ENCODE assay signal across 10 cellular contexts in the genomic region with DNA sequence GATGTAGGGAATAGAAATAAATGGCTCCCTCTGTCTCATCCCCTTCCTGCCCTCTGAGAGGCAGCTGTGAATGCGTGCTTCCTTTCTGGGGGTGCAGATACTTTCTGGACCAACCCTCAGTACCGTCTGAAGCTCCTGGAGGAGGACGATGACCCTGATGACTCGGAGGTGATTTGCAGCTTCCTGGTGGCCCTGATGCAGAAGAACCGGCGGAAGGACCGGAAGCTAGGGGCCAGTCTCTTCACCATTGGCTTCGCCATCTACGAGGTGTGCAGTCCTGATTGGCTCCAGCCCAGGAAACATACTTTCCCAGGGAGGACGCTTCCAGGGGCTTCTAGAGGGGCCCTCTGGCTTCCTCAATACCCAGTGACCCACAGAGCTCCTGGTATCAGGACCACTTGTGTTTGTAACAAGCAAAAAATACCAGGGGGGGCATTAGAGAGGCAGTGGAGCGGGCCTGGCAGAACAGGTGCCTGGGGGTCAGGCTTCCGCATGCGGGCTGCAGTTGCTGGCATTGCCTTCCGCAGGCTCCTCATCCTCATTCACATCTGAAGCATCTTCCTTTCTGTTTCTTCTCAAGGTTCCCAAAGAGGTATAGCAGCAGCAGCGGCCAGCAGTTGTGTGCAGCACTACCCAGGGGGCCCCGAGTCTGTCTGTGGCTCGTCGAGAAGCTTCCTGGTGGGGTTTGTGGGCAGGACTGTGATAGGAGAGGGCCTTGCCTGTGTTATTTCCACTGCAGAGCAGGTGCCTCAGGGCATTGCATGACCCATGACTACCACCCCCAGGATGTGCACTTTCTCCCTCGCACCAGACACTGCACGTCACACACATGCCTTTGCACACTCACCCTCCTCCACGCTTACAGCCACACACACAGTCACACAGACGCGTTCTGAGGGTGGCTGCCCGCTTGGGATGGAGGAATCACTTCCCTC. TPM values are rescaled to one million over a fixed set of nuclear protein-coding genes. Genes with fewer than 3 reads are reported as not detected.
DNase-seq lines count a peak whose midpoint lies in the region; ATAC-seq lines count a peak whose summit lies in the region.
"Had no signal": no experiment of that assay in that cellular context is flagged by ENCODE, and none has a peak within 500 bp of the region (broad histone marks: within the 10 kb centered on the region; RNA-seq: fewer than 3 reads in every experiment).

No MANE protein-coding gene starts in this region.

- peaks cover 4% of the 10 kb centered on the region for H3K36me3 Mint-ChIP-seq in activated T-cell treated with anti-CD3 and anti-CD28 coated beads, Interleukin-2, amount 50 U/mL, for 4 hours (ENCODE audit: insufficient read depth)

- no peaks in the 10 kb centered on the region for H3K27me3 Mint-ChIP-seq in activated T-cell treated with anti-CD3 and anti-CD28 coated beads, Interleukin-2, amount 50 U/mL, for 4 hours (ENCODE audit: low read depth)

- peak in 1 of 2 donors; percentile 59 for ATAC-seq in activated T-cell treated with anti-CD3 and anti-CD28 coated beads, Interleukin-2, amount 50 U/mL, for 4 hours
- ATAC-seq in GM21381 (IDR thresholded peaks at IDR 0.05; ENCODE audit: unreplicated experiment), result no peak

- no peak for DNase-seq in activated T-cell treated with anti-CD3 and anti-CD28 coated beads, Interleukin-2, amount 50 U/mL, for 4 hours
- no peak for DNase-seq in activated T-cell treated with anti-CD3 and anti-CD28 coated beads for 4 hours
- DNase-seq in NAMALWA (ENCODE audit: low spot score), result peak; percentile 70
- DNase-seq in caudate nucleus (lab: John Stamatoyannopoulos, UW), result no peak
- DNase-seq in substantia nigra (lab: John Stamatoyannopoulos, UW), result no peak
- DNase-seq in hypothalamus (lab: John Stamatoyannopoulos, UW), result no peak
- DNase-seq in stimulated activated CD8-positive, alpha-beta memory T cell treated with anti-CD3 and anti-CD28 coated beads, Interleukin-4, amount 100 ng/mL, for 48 hours, result no peak

- no peaks in the 10 kb centered on the region for H3K9me3 Mint-ChIP-seq in activated T-cell treated with anti-CD3 and anti-CD28 coated beads, Interleukin-2, amount 50 U/mL, for 4 hours

- H3K27ac ChIP-seq in caudate nucleus (ENCODE audit: low read depth, low read length) (peak overlapping the region; percentile 99), substantia nigra (ENCODE audit: low read depth, low read length, poor library complexity, severe bottlenecking) (peak overlapping the region; percentile 99)
- H3K27ac ChIP-seq: epithelial cell of prostate, vagina had no signal

- no peaks in the 10 kb centered on the region for H3K4me1 Mint-ChIP-seq in activated T-cell treated with anti-CD3 and anti-CD28 coated beads, Interleukin-2, amount 50 U/mL, for 4 hours (ENCODE audit: low read depth)

- H3K4me3 Mint-ChIP-seq in activated T-cell treated with anti-CD3 and anti-CD28 coated beads, Interleukin-2, amount 50 U/mL, for 4 hours, result peak overlapping the region; percentile 49

RNA-seq across cellular contexts. Expression of a gene that starts 42.5 kb away (rescaled TPM):
- total RNA-seq in activated T-cell treated with anti-CD3 and anti-CD28 coated beads, Interleukin-2, amount 50 U/mL, for 4 hours, result 1 to 10 TPM in 2 of 3 donors, under 1 TPM in 1; 0.33 to 1.9 (median 1.5) TPM
